1 cellular context compared by ENCODE assay signal in genomic region chr16:88308441-88309173, GRCh38.
TF ChIP-seq lines count a peak whose summit lies in the region.

No MANE protein-coding gene starts in this region.

TF ChIP-seq in IMR-90, 13 proteins besides CTCF, POLR2A, EP300 and RAD21 (continued from another document):
- TF ChIP-seq, protein P1, sequence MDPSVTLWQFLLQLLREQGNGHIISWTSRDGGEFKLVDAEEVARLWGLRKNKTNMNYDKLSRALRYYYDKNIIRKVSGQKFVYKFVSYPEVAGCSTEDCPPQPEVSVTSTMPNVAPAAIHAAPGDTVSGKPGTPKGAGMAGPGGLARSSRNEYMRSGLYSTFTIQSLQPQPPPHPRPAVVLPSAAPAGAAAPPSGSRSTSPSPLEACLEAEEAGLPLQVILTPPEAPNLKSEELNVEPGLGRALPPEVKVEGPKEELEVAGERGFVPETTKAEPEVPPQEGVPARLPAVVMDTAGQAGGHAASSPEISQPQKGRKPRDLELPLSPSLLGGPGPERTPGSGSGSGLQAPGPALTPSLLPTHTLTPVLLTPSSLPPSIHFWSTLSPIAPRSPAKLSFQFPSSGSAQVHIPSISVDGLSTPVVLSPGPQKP (IDR thresholded peaks at IDR 0.05; ENCODE audit: borderline replicate concordance, low read depth, low read length): no peak
